Comparison of ENCODE assay signal across 20 cellular contexts in genomic region chr11:44744160-44744559, GRCh38. TPM values are rescaled to one million over a fixed set of nuclear protein-coding genes. Genes with fewer than 3 reads are reported as not detected.
DNase-seq lines count a peak whose midpoint lies in the region; ATAC-seq and TF ChIP-seq lines count a peak whose summit lies in the region.
"Had no signal": no experiment of that assay in that cellular context is flagged by ENCODE, and none has a peak within 500 bp of the region (broad histone marks: within the 10 kb centered on the region; RNA-seq: fewer than 3 reads in every experiment).

No MANE protein-coding gene starts in this region.

- no peaks in the 10 kb centered on the region for H3K36me3 Mint-ChIP-seq in T-cell
- H3K36me3 Mint-ChIP-seq: immature natural killer cell had no signal

- no peak overlapping the region for H2AFZ ChIP-seq in neuronal stem cell (ENCODE audit: low read length)

- ATAC-seq in T-cell (replicated peaks in 1 of 4), result no peak
- peak; percentile 34 for ATAC-seq in left lung
- no peak for ATAC-seq in GM19452 (IDR thresholded peaks at IDR 0.05; ENCODE audit: unreplicated experiment)
- ATAC-seq: body of pancreas had no signal

- TF ChIP-seq CTCF in left lung (IDR thresholded peaks at IDR 0.05) (no peak), sigmoid colon (IDR thresholded peaks at IDR 0.05) (no peak)

- peaks cover 0 to 9% of the 10 kb centered on the region in 2 donors for H3K27me3 ChIP-seq in left lung
- H3K27me3 ChIP-seq in sigmoid colon, result no peaks in the 10 kb centered on the region
- H3K27me3 ChIP-seq in neuronal stem cell (ENCODE audit: control insufficient read depth in 3 of 3, insufficient read depth in 3 of 3, low read depth in 1 of 3, low read length in 3 of 3), result no peaks in the 10 kb centered on the region
- H3K27me3 ChIP-seq: body of pancreas, Peyer's patch had no signal

- DNase-seq in GM03348 (ENCODE audit: low spot score), result peak; percentile 59
- no peak for DNase-seq in T-cell
- no peak for DNase-seq in left lung
- DNase-seq in sigmoid colon, result peak; percentile 65
- no peak for DNase-seq in retina
- no peak for DNase-seq in neuronal stem cell (ENCODE audit: low spot score)
- DNase-seq in occipital lobe (lab: John Stamatoyannopoulos, UW), result no peak
- DNase-seq: activated CD4-positive, alpha-beta T cell treated with anti-CD3 and anti-CD28 coated beads, Interleukin-2, amount 50 U/mL, for 1 hour; activated naive CD4-positive, alpha-beta T cell treated with anti-CD3 and anti-CD28 coated beads, Interleukin-2, amount 10 ng/mL, durations not matched to agents 7 days and 5 days; body of pancreas; H7; immature natural killer cell; KG1; NCI-H1092; NCI-H774; nucleus accumbens had no signal

- H3K18ac ChIP-seq in neuronal stem cell (ENCODE audit: low read length), result no peak overlapping the region

- peak overlapping the region; percentile 49 to 62 for H3K27ac Mint-ChIP-seq in T-cell
- H3K27ac Mint-ChIP-seq: activated naive CD4-positive, alpha-beta T cell treated with anti-CD3 and anti-CD28 coated beads, Interleukin-2, amount 10 ng/mL, durations not matched to agents 7 days and 5 days; immature natural killer cell had no signal

- H3K36me3 ChIP-seq in left lung (no peaks in the 10 kb centered on the region), sigmoid colon (no peaks in the 10 kb centered on the region), neuronal stem cell (replicated peaks in 1 of 2; ENCODE audit: control insufficient read depth in 2 of 2, insufficient read depth in 2 of 2, low read length in 2 of 2) (peaks cover 3 to 12% of the 10 kb centered on the region in 2 donors)
- H3K36me3 ChIP-seq: Peyer's patch, thoracic aorta had no signal

- H3K27ac ChIP-seq in left lung (no peak overlapping the region), sigmoid colon (peak overlapping the region; percentile 79 to 88 (median 85)), neuronal stem cell (replicated peaks; ENCODE audit: low read length) (no peak overlapping the region)
- H3K27ac ChIP-seq: body of pancreas, epithelial cell of prostate, thoracic aorta had no signal

- no peak for TF ChIP-seq POLR2A in sigmoid colon (IDR thresholded peaks at IDR 0.05)

- H3K4me1 ChIP-seq in left lung (peaks cover 0 to 4% of the 10 kb centered on the region in 2 donors), sigmoid colon (peaks cover 0 to 91% (median 80%) of the 10 kb centered on the region in 4 donors), neuronal stem cell (ENCODE audit: control insufficient read depth in 2 of 2, insufficient read depth in 1 of 2, low read depth in 1 of 2, low read length in 2 of 2) (peaks cover 14 to 29% of the 10 kb centered on the region in 2 donors)
- H3K4me1 ChIP-seq: body of pancreas had no signal

- H3K14ac ChIP-seq in neuronal stem cell (ENCODE audit: low read length), result no peak overlapping the region

- H3K79me1 ChIP-seq in neuronal stem cell (ENCODE audit: low read depth, low read length), result peaks cover 13% of the 10 kb centered on the region

- CTCF ChIA-PET in T-cell (lab: Charles Lee), result no interaction called here

- H3K4me2 ChIP-seq in neuronal stem cell (ENCODE audit: insufficient read depth, low read length, poor library complexity, severe bottlenecking), result no peak overlapping the region

- no peak overlapping the region for H2BK12ac ChIP-seq in neuronal stem cell (ENCODE audit: low read length)

- no peaks in the 10 kb centered on the region for H3K9me3 Mint-ChIP-seq in T-cell
- H3K9me3 Mint-ChIP-seq: activated naive CD4-positive, alpha-beta T cell treated with anti-CD3 and anti-CD28 coated beads, Interleukin-2, amount 10 ng/mL, durations not matched to agents 7 days and 5 days had no signal

- H3K4me1 Mint-ChIP-seq in T-cell, result peaks cover 53 to 69% (median 62%) of the 10 kb centered on the region in 3 donors
- H3K4me1 Mint-ChIP-seq: immature natural killer cell had no signal

- no peak overlapping the region for H2BK5ac ChIP-seq in neuronal stem cell (ENCODE audit: low read length)

- POLR2A ChIA-PET in T-cell (lab: Charles Lee), result no interaction called here

- TF ChIP-seq EP300 in sigmoid colon (IDR thresholded peaks at IDR 0.05), result no peak

- no peak overlapping the region for H2BK15ac ChIP-seq in neuronal stem cell (ENCODE audit: low read length)

- intact Hi-C loops in left lung (cut with DNase I), result no loop called here
- intact Hi-C loops in sigmoid colon (cut with DNase I), result no loop called here

- no peak overlapping the region for H2AK5ac ChIP-seq in neuronal stem cell (ENCODE audit: low read depth, low read length)

- no peak overlapping the region for H3K23ac ChIP-seq in neuronal stem cell (ENCODE audit: low read depth, low read length, poor library complexity)

- no peak overlapping the region for H3K9ac ChIP-seq in neuronal stem cell (ENCODE audit: low read depth, low read length, poor library complexity)

- WGBS in sigmoid colon, 2 donors, result 82 to 86% methylated on average over 5 of the region's 5 CpGs
- no CpG with 5 or more reads among the region's 5 CpGs for WGBS in neuronal stem cell (ENCODE audit: extremely low coverage in 2 of 2, insufficient read length in 2 of 2, insufficient replicate concordance in 1 of 2), 2 donors

- no peak overlapping the region for H4K8ac ChIP-seq in neuronal stem cell (ENCODE audit: low read depth, low read length)

- no peaks in the 10 kb centered on the region for H3K27me3 Mint-ChIP-seq in T-cell
- H3K27me3 Mint-ChIP-seq: activated naive CD4-positive, alpha-beta T cell treated with anti-CD3 and anti-CD28 coated beads, Interleukin-2, amount 10 ng/mL, durations not matched to agents 7 days and 5 days had no signal

- no peak overlapping the region for H3K4ac ChIP-seq in neuronal stem cell (ENCODE audit: low read length)

- no peak overlapping the region for H3K4me3 Mint-ChIP-seq in T-cell
- H3K4me3 Mint-ChIP-seq: activated naive CD4-positive, alpha-beta T cell treated with anti-CD3 and anti-CD28 coated beads, Interleukin-2, amount 10 ng/mL, durations not matched to agents 7 days and 5 days; immature natural killer cell had no signal

- H2BK120ac ChIP-seq in neuronal stem cell (ENCODE audit: low read depth, low read length), result no peak overlapping the region

- H4K91ac ChIP-seq in neuronal stem cell (ENCODE audit: low read depth, low read length, poor library complexity), result no peak overlapping the region

- H3K9me3 ChIP-seq in left lung (no peaks in the 10 kb centered on the region), sigmoid colon (no peaks in the 10 kb centered on the region), neuronal stem cell (replicated peaks in 1 of 2; ENCODE audit: control insufficient read depth in 2 of 2, insufficient read depth in 1 of 2, low read depth in 1 of 2, low read length in 2 of 2) (no peaks in the 10 kb centered on the region)
- H3K9me3 ChIP-seq: body of pancreas, Peyer's patch, thoracic aorta had no signal

- H3K4me3 ChIP-seq in left lung (no peak overlapping the region), sigmoid colon (no peak overlapping the region), neuronal stem cell (ENCODE audit: low read length in 2 of 2) (no peak overlapping the region)
- H3K4me3 ChIP-seq: body of pancreas, Peyer's patch, thoracic aorta had no signal

RNA-seq across cellular contexts. Expression of gene TSPAN18, which starts 17.4 kb away (rescaled TPM):
- total RNA-seq in T-cell, result 10 to 100 TPM; 18.4 to 59.1 (median 25.7) TPM
- 10 to 100 TPM; 27.2 to 31.4 TPM for total RNA-seq in left lung
- 10 to 100 TPM; 13.8 to 75.3 (median 23.0) TPM for total RNA-seq in sigmoid colon
- polyA plus RNA-seq in sigmoid colon, result 1 to 10 TPM in 2 of 3 donors, under 1 TPM in 1; 0.23 to 8.0 (median 7.2) TPM
- polyA plus RNA-seq in neuronal stem cell (2013, experiment 1 of 2), result 144 TPM
- polyA plus RNA-seq in neuronal stem cell (2013, experiment 2 of 2), result 146 TPM
- total RNA-seq in occipital lobe, result 19.7 TPM

Comparison
In these comparisons a context has a peak if more than half of its experiments do, and no peak if none do; other contexts are left out.
1. DNase-seq: peak in GM03348 (single experiment) and sigmoid colon (single experiment); none in T-cell (0 of 34), left lung (0 of 2), retina (single experiment), neuronal stem cell (single experiment) and occipital lobe (single experiment).
2. H3K27ac ChIP-seq: peak in sigmoid colon (4 of 4); none in left lung (0 of 2) and neuronal stem cell (single experiment).